8 cellular contexts compared by ENCODE assay signal in the genomic region with DNA sequence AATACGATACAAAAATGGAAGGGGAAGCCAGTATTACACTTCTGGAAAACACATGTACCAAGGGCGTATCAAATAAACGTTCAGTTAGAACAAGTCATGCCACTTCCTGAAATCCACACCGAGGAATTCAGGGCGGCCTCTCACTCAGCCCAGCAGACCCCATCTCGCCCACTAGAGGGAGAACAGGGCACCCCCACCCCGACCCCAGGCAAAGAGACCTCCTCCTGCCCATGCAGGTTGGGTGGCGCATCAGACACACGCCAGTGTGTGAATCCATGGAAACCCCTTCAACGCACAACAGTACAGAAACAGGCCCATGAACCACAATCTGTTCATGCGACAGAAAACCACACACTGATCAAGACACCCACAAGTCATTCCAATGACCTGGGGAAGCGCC.
A peak's percentile ranks its signal among the peaks of the same experiment; 100 is the strongest.
DNase-seq lines count a peak whose midpoint lies in the region; FAIRE-seq and TF ChIP-seq lines count a peak whose summit lies in the region.
"Not testable (repeated sequence)": the region's sequence is repeated elsewhere in the genome, so short reads cannot be mapped to it uniquely, and the experiment has no call there.

No MANE protein-coding gene starts in this region.

- not testable (repeated sequence) for H3K36me3 Mint-ChIP-seq in Calu3 (ENCODE audit: insufficient read depth, unreplicated experiment); type B pancreatic cell

- not testable (repeated sequence) for H3K9me3 Mint-ChIP-seq in Calu3 (ENCODE audit: low read depth, unreplicated experiment); type B pancreatic cell

- H3K4me3 ChIP-seq in Jurkat, Clone E6-1 (ENCODE audit: low read length); bronchial epithelial cell (ENCODE audit: low read depth, low read length); prostate gland: not testable (repeated sequence)

- TF ChIP-seq CTCF in Calu3 (IDR thresholded peaks at IDR 0.05; ENCODE audit: unreplicated experiment); prostate gland (IDR thresholded peaks at IDR 0.05): not testable (repeated sequence)
- TF ChIP-seq CTCF in bronchial epithelial cell (IDR thresholded peaks at IDR 0.05; ENCODE audit: insufficient read depth, low read length, severe bottlenecking) (peak; percentile 24), type B pancreatic cell (conservative IDR thresholded peaks at IDR 0.05) (peak; percentile 27)

- H3K4me1 ChIP-seq in prostate gland (replicated peaks), result not testable (repeated sequence)

- CTCF ChIA-PET in Calu3 (lab: Charles Lee), result not testable (repeated sequence)

- WGBS in prostate gland, result 43% methylated on average over 5 of the region's 12 CpGs

- not testable (repeated sequence) for TF ChIP-seq POLR2A in prostate gland (IDR thresholded peaks at IDR 0.05)

- not testable (repeated sequence) for H3K9me3 ChIP-seq in prostate gland

- DNase-seq in Calu3 (peak; percentile 16), left kidney (ENCODE audit: low read depth, low spot score) (peak; percentile 67), prostate gland (ENCODE audit: low spot score) (peak; percentile 2)
- peak; percentile 22 for DNase-seq in Jurkat, Clone E6-1 (ENCODE audit: low read depth, low spot score)
- DNase-seq in activated CD4-positive, alpha-beta T cell treated with anti-CD3 and anti-CD28 coated beads, Interleukin-2, amount 50 U/mL, for 48 hours, result peak; percentile 19 to 25
- peak; percentile 22 for DNase-seq in activated naive CD4-positive, alpha-beta T cell treated with anti-CD3 and anti-CD28 coated beads, Interleukin-2, amount 50 U/mL, for 16 hours
- DNase-seq in bronchial epithelial cell (ENCODE audit: low read depth); type B pancreatic cell (ENCODE audit: extremely low spot score, unreplicated experiment): not testable (repeated sequence)

- H3K27ac ChIP-seq in prostate gland, result not testable (repeated sequence)

- H3K27ac Mint-ChIP-seq in Calu3 (ENCODE audit: unreplicated experiment); type B pancreatic cell: not testable (repeated sequence)

- not testable (repeated sequence) for H3K36me3 ChIP-seq in bronchial epithelial cell (ENCODE audit: control insufficient read depth, insufficient read depth, low read length); prostate gland

- H3K4me1 Mint-ChIP-seq in Calu3 (ENCODE audit: low read depth, unreplicated experiment); type B pancreatic cell (ENCODE audit: unreplicated experiment): not testable (repeated sequence)

- not testable (repeated sequence) for BruUV-seq in Calu3 (replicated peaks; lab: Mats Ljungman, UMichigan)

- not testable (repeated sequence) for H3K27me3 Mint-ChIP-seq in Calu3 (ENCODE audit: unreplicated experiment); type B pancreatic cell

- not testable (repeated sequence) for FAIRE-seq in bronchial epithelial cell (lab: Jason Lieb, UNC)

- not testable (repeated sequence) for H3K27me3 ChIP-seq in bronchial epithelial cell (ENCODE audit: control insufficient read depth, insufficient read depth, low read length); prostate gland (replicated peaks; ENCODE audit: insufficient read depth)

- H3K4me3 Mint-ChIP-seq in Calu3 (ENCODE audit: low read depth, unreplicated experiment); type B pancreatic cell: not testable (repeated sequence)

- intact Hi-C loops in Calu3 (cut with micrococcal nuclease; ENCODE audit: unreplicated experiment); prostate gland (cut with DNase I): not testable (repeated sequence)
